12 cellular contexts compared by ENCODE assay signal in genomic region chr3:171267089-171267488, GRCh38.
DNase-seq lines count a peak whose midpoint lies in the region; ATAC-seq, FAIRE-seq and TF ChIP-seq lines count a peak whose summit lies in the region.
"Had no signal": no experiment of that assay in that cellular context is flagged by ENCODE, and none has a peak within 500 bp of the region (broad histone marks: within the 10 kb centered on the region; RNA-seq: fewer than 3 reads in every experiment).

No MANE protein-coding gene starts in this region.

- H3K9ac ChIP-seq in smooth muscle cell (ENCODE audit: low read depth) = no peak overlapping the region

- peak overlapping the region; percentile 91 for H3K27ac Mint-ChIP-seq in activated T-cell treated with anti-CD3 and anti-CD28 coated beads, Interleukin-2, amount 50 U/mL, for 72 hours

- no peak for FAIRE-seq in bronchial epithelial cell (lab: Jason Lieb, UNC)
- FAIRE-seq: GM12891 had no signal

- H3K4me2 ChIP-seq in smooth muscle cell = peak overlapping the region; percentile 40

- H3K36me3 ChIP-seq in bronchial epithelial cell (ENCODE audit: control insufficient read depth, insufficient read depth, low read length) = no peaks in the 10 kb centered on the region
- H3K36me3 ChIP-seq in smooth muscle cell (ENCODE audit: low read depth) = no peaks in the 10 kb centered on the region

- no peak overlapping the region for H3K27ac ChIP-seq in smooth muscle cell (ENCODE audit: low read depth)
- no peak overlapping the region for H3K27ac ChIP-seq in RWPE1

- no peaks in the 10 kb centered on the region for H3K27me3 Mint-ChIP-seq in activated T-cell treated with anti-CD3 and anti-CD28 coated beads, Interleukin-2, amount 50 U/mL, for 72 hours (ENCODE audit: low read depth)
- H3K27me3 Mint-ChIP-seq: central memory CD8-positive, alpha-beta T cell had no signal

- CTCF ChIA-PET in RWPE1 (lab: Yijun Ruan, JAX) = no interaction called here

- in situ Hi-C loops in GM13977 (cut with MboI; ENCODE audit: low pct_unique_long_range_greater_than_20kb, low sequenced_read_pairs, unreplicated experiment) = no loop called here

- H3K79me2 ChIP-seq in smooth muscle cell (ENCODE audit: low read depth) = peaks cover 4% of the 10 kb centered on the region

- H3K9me3 Mint-ChIP-seq in activated T-cell treated with anti-CD3 and anti-CD28 coated beads, Interleukin-2, amount 50 U/mL, for 72 hours = no peaks in the 10 kb centered on the region
- H3K9me3 Mint-ChIP-seq: central memory CD8-positive, alpha-beta T cell; H9 had no signal

- H3K9me3 ChIP-seq in smooth muscle cell (replicated peaks; ENCODE audit: low read depth) = no peaks in the 10 kb centered on the region

- TF ChIP-seq CTCF in bronchial epithelial cell (IDR thresholded peaks at IDR 0.05; ENCODE audit: insufficient read depth, low read length, severe bottlenecking) (no peak), smooth muscle cell (IDR thresholded peaks at IDR 0.05; ENCODE audit: borderline replicate concordance, insufficient read depth, poor library complexity, severe bottlenecking) (no peak), RWPE1 (conservative IDR thresholded peaks at IDR 0.05; ENCODE audit: low read depth) (no peak), GM13977 (IDR thresholded peaks at IDR 0.05; ENCODE audit: extremely low read depth, insufficient read depth, missing control alignments) (no peak)

- no peak overlapping the region for H3K4me3 ChIP-seq in bronchial epithelial cell (ENCODE audit: low read depth, low read length)
- H3K4me3 ChIP-seq in smooth muscle cell = no peak overlapping the region

- peak; percentile 91 to 94 for ATAC-seq in activated T-cell treated with anti-CD3 and anti-CD28 coated beads, Interleukin-2, amount 50 U/mL, for 72 hours (replicated peaks in 1 of 2)
- ATAC-seq in GM21717 (IDR thresholded peaks at IDR 0.05; ENCODE audit: unreplicated experiment) = no peak

- no peaks in the 10 kb centered on the region for H3K36me3 Mint-ChIP-seq in activated T-cell treated with anti-CD3 and anti-CD28 coated beads, Interleukin-2, amount 50 U/mL, for 72 hours (ENCODE audit: insufficient read depth in 2 of 2)

- H3K4me3 Mint-ChIP-seq in activated T-cell treated with anti-CD3 and anti-CD28 coated beads, Interleukin-2, amount 50 U/mL, for 72 hours = peak overlapping the region; percentile 56 to 81
- H3K4me3 Mint-ChIP-seq: central memory CD8-positive, alpha-beta T cell; H9 had no signal

- H3K27me3 ChIP-seq in bronchial epithelial cell (ENCODE audit: control insufficient read depth, insufficient read depth, low read length) (no peaks in the 10 kb centered on the region), smooth muscle cell (ENCODE audit: low read depth) (no peaks in the 10 kb centered on the region)

- POLR2A ChIA-PET in RWPE1 (lab: Yijun Ruan, JAX; ENCODE audit: low non-redundant PET) = no interaction called here

- no peak overlapping the region for H2AFZ ChIP-seq in smooth muscle cell (ENCODE audit: low read depth)

- DNase-seq in activated T-cell treated with anti-CD3 and anti-CD28 coated beads, Interleukin-2, amount 50 U/mL, for 72 hours = no peak
- DNase-seq in activated T-cell treated with anti-CD3 and anti-CD28 coated beads, Interleukin-2, amount 50 U/mL, for 1 hour = no peak
- peak; percentile 66 for DNase-seq in NCI-H446 treated with DMSO at 0.1 percent for 48 hours (lab: John Stamatoyannopoulos, UW)
- DNase-seq in bronchial epithelial cell (ENCODE audit: low read depth) = peak; percentile 12
- DNase-seq in smooth muscle cell (lab: John Stamatoyannopoulos, UW; ENCODE audit: unreplicated experiment) = no peak
- DNase-seq in RWPE1 (ENCODE audit: low spot score) = no peak
- DNase-seq in GM13977 (ENCODE audit: low spot score) = no peak
- DNase-seq: erythroblast, H9 had no signal

- peaks cover 80% of the 10 kb centered on the region for H3K4me1 Mint-ChIP-seq in activated T-cell treated with anti-CD3 and anti-CD28 coated beads, Interleukin-2, amount 50 U/mL, for 72 hours (ENCODE audit: low read depth)

- H3K4me1 ChIP-seq in smooth muscle cell (ENCODE audit: low read depth) = peaks cover 18% of the 10 kb centered on the region

- peaks cover 9% of the 10 kb centered on the region for H4K20me1 ChIP-seq in smooth muscle cell (ENCODE audit: low read depth)

- 72% methylated on average over 1 of the region's 1 CpG for WGBS in smooth muscle cell (ENCODE audit: low lambda C conversion rate)

- peaks cover 10% of the 10 kb centered on the region for H3F3A ChIP-seq in smooth muscle cell (ENCODE audit: low read depth)

Comparison
In these comparisons a context has a peak if more than half of its experiments do, and no peak if none do; other contexts are left out.
1. DNase-seq: peak in NCI-H446 treated with DMSO at 0.1 percent for 48 hours (single experiment) and bronchial epithelial cell (single experiment); none in activated T-cell treated with anti-CD3 and anti-CD28 coated beads, Interleukin-2, amount 50 U/mL, for 72 hours (0 of 2), activated T-cell treated with anti-CD3 and anti-CD28 coated beads, Interleukin-2, amount 50 U/mL, for 1 hour (single experiment), smooth muscle cell (single experiment), RWPE1 (single experiment) and GM13977 (single experiment).